28 cellular contexts compared by ENCODE assay signal in the genomic region with DNA sequence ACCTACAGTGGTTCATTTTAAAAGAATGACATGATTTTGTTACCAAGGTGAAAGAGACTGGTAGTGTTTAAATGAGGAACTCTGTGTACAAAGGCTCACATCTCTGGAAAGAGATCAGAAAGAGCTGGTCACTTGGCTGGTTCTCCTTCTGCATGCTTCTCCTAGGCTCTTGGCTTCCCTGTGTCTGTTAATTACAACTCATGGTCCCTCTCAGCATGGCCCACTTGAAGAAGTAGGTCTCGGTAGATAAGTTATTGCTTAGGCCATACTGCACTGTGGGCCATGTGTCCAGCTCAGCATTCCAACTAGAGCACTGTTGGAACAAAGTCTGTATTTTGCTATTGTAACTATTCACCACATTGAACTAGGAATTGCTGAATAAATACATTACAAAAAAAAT.
"Had no signal": no experiment of that assay in that cellular context is flagged by ENCODE, and none has a peak within 500 bp of the region (broad histone marks: within the 10 kb centered on the region; RNA-seq: fewer than 3 reads in every experiment).

No MANE protein-coding gene starts in this region.

- H3K27me3 Mint-ChIP-seq: activated CD4-positive, alpha-beta memory T cell treated with anti-CD3 and anti-CD28 coated beads, Interleukin-2, amount 10 ng/mL, durations not matched to agents 7 days and 5 days; activated CD4-positive, alpha-beta T cell treated with anti-CD3 and anti-CD28 coated beads, Interleukin-2, amount 10 ng/mL, durations not matched to agents 7 days and 5 days; activated naive CD4-positive, alpha-beta T cell treated with anti-CD3 and anti-CD28 coated beads, Interleukin-2, amount 10 ng/mL, durations not matched to agents 7 days and 5 days; activated naive CD8-positive, alpha-beta T cell treated with anti-CD3 and anti-CD28 coated beads, Interleukin-2, amount 10 ng/mL, durations not matched to agents 7 days and 5 days; activated T-cell treated with anti-CD3 and anti-CD28 coated beads, Interleukin-2, amount 50 U/mL, for 24 hours; brain; central memory CD8-positive, alpha-beta T cell had no signal

- H3K4me1 ChIP-seq: ascending aorta, breast epithelium, gastrocnemius medialis had no signal

- ATAC-seq: activated naive CD4-positive, alpha-beta T cell treated with anti-CD3 and anti-CD28 coated beads, Interleukin-2, amount 50 U/mL, for 72 hours; activated T-cell treated with anti-CD3 and anti-CD28 coated beads, Interleukin-2, amount 50 U/mL, for 72 hours; esophagus mucosa; foreskin keratinocyte; gastrocnemius medialis had no signal

- H3K4me3 ChIP-seq: ascending aorta, breast epithelium, cardiac muscle cell, gastrocnemius medialis had no signal

- H3K27ac Mint-ChIP-seq: activated CD4-positive, alpha-beta memory T cell treated with anti-CD3 and anti-CD28 coated beads, Interleukin-2, amount 10 ng/mL, durations not matched to agents 7 days and 5 days; activated CD4-positive, alpha-beta T cell treated with anti-CD3 and anti-CD28 coated beads, Interleukin-2, amount 10 ng/mL, durations not matched to agents 7 days and 5 days; activated naive CD4-positive, alpha-beta T cell treated with anti-CD3 and anti-CD28 coated beads, Interleukin-2, amount 10 ng/mL, durations not matched to agents 7 days and 5 days; activated T-cell treated with anti-CD3 and anti-CD28 coated beads, Interleukin-2, amount 50 U/mL, for 72 hours; brain had no signal

- H3K9me3 ChIP-seq: ascending aorta, gastrocnemius medialis had no signal

- DNase-seq: activated CD4-positive, alpha-beta memory T cell treated with anti-CD3 and anti-CD28 coated beads, Interleukin-2, amount 10 ng/mL, durations not matched to agents 7 days and 5 days; activated CD4-positive, alpha-beta T cell treated with anti-CD3 and anti-CD28 coated beads for 1 hour; activated CD4-positive, alpha-beta T cell treated with anti-CD3 and anti-CD28 coated beads for 4 hours; activated CD4-positive, alpha-beta T cell treated with anti-CD3 and anti-CD28 coated beads, Interleukin-2, amount 10 ng/mL, durations not matched to agents 7 days and 5 days; activated CD4-positive, alpha-beta T cell treated with anti-CD3 and anti-CD28 coated beads, Interleukin-2, amount 50 U/mL, for 4 hours; activated CD4-positive, CD25-positive, alpha-beta regulatory T cell; activated CD8-positive, alpha-beta memory T cell treated with anti-CD3 and anti-CD28 coated beads, Interleukin-2, amount 50 U/mL, for 48 hours; activated gamma-delta T cell; activated naive CD4-positive, alpha-beta T cell; activated naive CD4-positive, alpha-beta T cell treated with anti-CD3 and anti-CD28 coated beads, Interleukin-2, amount 10 ng/mL, durations not matched to agents 7 days and 5 days; activated naive CD8-positive, alpha-beta T cell treated with anti-CD3 and anti-CD28 coated beads, Interleukin-2, amount 10 ng/mL, durations not matched to agents 7 days and 5 days; activated T-cell treated with anti-CD3 and anti-CD28 coated beads for 4 hours; activated T-cell treated with anti-CD3 and anti-CD28 coated beads, Interleukin-2, amount 50 U/mL, for 24 hours; activated T-cell treated with anti-CD3 and anti-CD28 coated beads, Interleukin-2, amount 50 U/mL, for 72 hours; cortex of kidney; dermis blood vessel endothelial cell; effector CD4-positive, alpha-beta T cell; foreskin keratinocyte; gastrocnemius medialis; glutamatergic neuron; T-helper 2 cell had no signal

- H3K4me3 Mint-ChIP-seq: activated CD4-positive, alpha-beta memory T cell treated with anti-CD3 and anti-CD28 coated beads, Interleukin-2, amount 10 ng/mL, durations not matched to agents 7 days and 5 days; activated CD4-positive, alpha-beta T cell treated with anti-CD3 and anti-CD28 coated beads, Interleukin-2, amount 10 ng/mL, durations not matched to agents 7 days and 5 days; activated naive CD4-positive, alpha-beta T cell treated with anti-CD3 and anti-CD28 coated beads, Interleukin-2, amount 10 ng/mL, durations not matched to agents 7 days and 5 days; activated naive CD8-positive, alpha-beta T cell treated with anti-CD3 and anti-CD28 coated beads, Interleukin-2, amount 10 ng/mL, durations not matched to agents 7 days and 5 days; activated T-cell treated with anti-CD3 and anti-CD28 coated beads, Interleukin-2, amount 50 U/mL, for 24 hours; activated T-cell treated with anti-CD3 and anti-CD28 coated beads, Interleukin-2, amount 50 U/mL, for 72 hours; brain; central memory CD8-positive, alpha-beta T cell had no signal

- H3K27me3 ChIP-seq: ascending aorta, breast epithelium, cardiac muscle cell, foreskin keratinocyte, gastrocnemius medialis had no signal

- H3K27ac ChIP-seq: ascending aorta, breast epithelium, cardiac muscle cell, foreskin keratinocyte, gastrocnemius medialis had no signal
